In the genomic region with DNA sequence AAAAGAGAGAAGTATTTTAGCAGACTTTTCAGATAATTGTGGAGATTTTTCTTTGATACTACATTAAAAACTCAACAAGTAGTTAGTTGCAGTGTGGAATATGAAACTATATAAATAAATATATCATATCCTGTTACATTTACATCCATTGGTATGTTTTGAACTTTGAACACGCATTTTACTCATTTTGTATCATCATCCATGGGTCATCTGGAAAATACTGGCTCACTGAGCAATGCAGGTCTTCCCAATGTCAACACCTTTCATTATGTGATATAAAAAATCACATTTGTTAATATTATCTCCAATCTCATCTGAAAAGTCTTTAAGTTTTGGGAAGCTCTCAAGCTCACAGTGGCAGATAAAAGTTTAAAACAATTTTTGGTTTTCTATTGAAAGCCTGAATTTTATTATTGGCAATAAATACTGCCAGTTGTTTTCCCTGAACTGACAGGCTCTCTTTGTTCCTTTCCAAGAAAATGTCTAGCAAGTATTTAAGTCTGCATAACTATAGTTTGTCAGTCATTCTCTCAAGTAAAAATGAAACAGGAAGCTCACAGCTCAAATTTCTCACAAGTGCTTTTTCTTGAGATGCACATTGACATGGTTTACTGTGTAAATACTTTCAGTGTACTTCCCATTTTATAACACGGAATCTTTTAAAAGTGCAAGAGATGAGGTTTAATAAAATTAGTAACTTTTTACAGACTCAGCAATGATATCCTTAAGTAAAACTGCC, we compare ENCODE assay signal across 18 cellular contexts.
"Had no signal": no experiment of that assay in that cellular context is flagged by ENCODE, and none has a peak within 500 bp of the region (broad histone marks: within the 10 kb centered on the region; RNA-seq: fewer than 3 reads in every experiment).

No MANE protein-coding gene starts in this region.

- H3K9me3 ChIP-seq: mucosa of descending colon, spleen, transverse colon had no signal

- ATAC-seq: left cardiac atrium; mucosa of descending colon; naive thymus-derived CD8-positive, alpha-beta T cell; sciatic nerve; stimulated activated naive B cell treated with anti-CD40 and anti-IgM and Interleukin-4, amounts not matched to agents 10 μg/mL and 1 μg/mL and 100 μg/mL, for 72 hours; T-cell had no signal

- DNase-seq: activated CD4-positive, alpha-beta T cell treated with anti-CD3 and anti-CD28 coated beads for 48 hours; activated naive CD4-positive, alpha-beta T cell treated with Interleukin-2 at 50 U/mL for 16 hours; central memory CD4-positive, alpha-beta T cell; dorsolateral prefrontal cortex; immature natural killer cell; left cardiac atrium; mucosa of descending colon; naive thymus-derived CD8-positive, alpha-beta T cell; occipital lobe; spleen; stimulated activated CD4-positive, alpha-beta T cell treated with anti-CD3 and anti-CD28 coated beads, Interleukin-2, amount 100 ng/mL, for 24 hours; stimulated activated naive B cell treated with anti-CD40 and anti-IgM and Interleukin-4, amounts not matched to agents 10 μg/mL and 1 μg/mL and 100 μg/mL, for 72 hours; substantia nigra; T-cell; T1000; transverse colon had no signal

- H3K36me3 ChIP-seq: spleen, transverse colon had no signal

- H3K4me3 ChIP-seq: dorsolateral prefrontal cortex, lung, mucosa of descending colon, spleen, transverse colon had no signal

- H3K27me3 ChIP-seq: transverse colon had no signal

- H3K4me1 ChIP-seq: spleen had no signal

- H3K27ac ChIP-seq: dorsolateral prefrontal cortex, spleen, transverse colon had no signal
